9 cellular contexts compared by ENCODE assay signal in the genomic region with DNA sequence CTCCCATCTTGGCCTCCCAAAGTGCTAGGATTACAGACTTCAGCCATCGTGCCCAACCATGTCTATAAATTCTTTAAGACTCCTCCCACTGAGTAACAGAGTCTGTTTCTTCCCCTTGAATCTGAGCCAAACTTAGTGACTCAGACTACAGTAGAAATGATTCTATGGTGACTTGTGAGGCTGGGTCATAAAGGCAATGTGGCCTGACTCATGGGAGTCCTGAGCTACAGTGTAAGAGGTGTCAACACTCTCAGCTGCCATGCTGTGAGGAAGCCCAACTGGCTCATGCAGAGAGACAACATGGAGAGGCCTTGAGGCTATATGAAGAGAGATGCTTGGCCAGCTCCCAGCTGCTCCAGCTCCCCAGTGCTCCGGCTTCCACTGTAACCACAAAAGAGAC. TPM values are rescaled to one million over a fixed set of nuclear protein-coding genes. Genes with fewer than 3 reads are reported as not detected.
DNase-seq lines count a peak whose midpoint lies in the region; ATAC-seq and TF ChIP-seq lines count a peak whose summit lies in the region.
"Had no signal": no experiment of that assay in that cellular context is flagged by ENCODE, and none has a peak within 500 bp of the region (broad histone marks: within the 10 kb centered on the region; RNA-seq: fewer than 3 reads in every experiment).

No MANE protein-coding gene starts in this region.

- H2AK5ac ChIP-seq in mesenchymal stem cell (ENCODE audit: low read length, severe bottlenecking): no peak overlapping the region

- peak overlapping the region; percentile 22 for H3K27ac Mint-ChIP-seq in activated naive CD8-positive, alpha-beta T cell treated with anti-CD3 and anti-CD28 coated beads for 36 hours
- no peak overlapping the region for H3K27ac Mint-ChIP-seq in CD8-positive, alpha-beta T cell
- H3K27ac Mint-ChIP-seq in T-helper 17 cell: no peak overlapping the region

- no peaks in the 10 kb centered on the region for H3K27me3 Mint-ChIP-seq in activated naive CD8-positive, alpha-beta T cell treated with anti-CD3 and anti-CD28 coated beads for 36 hours
- H3K27me3 Mint-ChIP-seq in CD8-positive, alpha-beta T cell (ENCODE audit: low read depth): no peaks in the 10 kb centered on the region
- no peaks in the 10 kb centered on the region for H3K27me3 Mint-ChIP-seq in T-helper 17 cell

- H2BK12ac ChIP-seq in mesenchymal stem cell (ENCODE audit: low read length in 2 of 2): no peak overlapping the region

- H3K14ac ChIP-seq in mesenchymal stem cell (ENCODE audit: low read length in 2 of 2): no peak overlapping the region

- H3K4ac ChIP-seq in mesenchymal stem cell (ENCODE audit: low read depth in 1 of 2, low read length in 2 of 2): no peak overlapping the region

- no peak overlapping the region for H3K27ac ChIP-seq in mesenchymal stem cell (ENCODE audit: low read length, poor library complexity, severe bottlenecking)
- no peak overlapping the region for H3K27ac ChIP-seq in CD8-positive, alpha-beta T cell (ENCODE audit: low read depth, low read length)

- peaks cover 0 to 7% of the 10 kb centered on the region in 2 experiments for H3K36me3 ChIP-seq in mesenchymal stem cell (ENCODE audit: control insufficient read depth in 1 of 2, insufficient read depth in 2 of 2, low read depth in 1 of 2, low read length in 2 of 2)
- H3K36me3 ChIP-seq in CD8-positive, alpha-beta T cell (ENCODE audit: insufficient read depth, low read length): no peaks in the 10 kb centered on the region

- peaks cover 4% of the 10 kb centered on the region for H3K4me1 ChIP-seq in mesenchymal stem cell (ENCODE audit: control insufficient read depth, insufficient read depth, low read depth, low read length)
- H3K4me1 ChIP-seq in CD8-positive, alpha-beta T cell (ENCODE audit: insufficient read depth, low read length): no peaks in the 10 kb centered on the region

- peaks cover 13% of the 10 kb centered on the region for H3K79me1 ChIP-seq in mesenchymal stem cell (replicated peaks; ENCODE audit: low read length, poor library complexity, severe bottlenecking)

- H3K9me3 Mint-ChIP-seq in activated naive CD8-positive, alpha-beta T cell treated with anti-CD3 and anti-CD28 coated beads for 36 hours: peaks cover 7% of the 10 kb centered on the region
- H3K9me3 Mint-ChIP-seq in CD8-positive, alpha-beta T cell: no peaks in the 10 kb centered on the region

- H3K36me3 Mint-ChIP-seq in activated naive CD8-positive, alpha-beta T cell treated with anti-CD3 and anti-CD28 coated beads for 36 hours: peaks cover 10% of the 10 kb centered on the region
- H3K36me3 Mint-ChIP-seq in CD8-positive, alpha-beta T cell: no peaks in the 10 kb centered on the region
- H3K36me3 Mint-ChIP-seq in T-helper 17 cell (ENCODE audit: low read depth): peaks cover 3% of the 10 kb centered on the region

- H3K9ac ChIP-seq in mesenchymal stem cell (ENCODE audit: low read length): no peak overlapping the region

- DNase-seq in Caki2 (ENCODE audit: low read depth) (peak; percentile 94), LHCN-M2 (ENCODE audit: low read depth) (peak; percentile 91), mesenchymal stem cell (peak; percentile 92), superior temporal gyrus (ENCODE audit: extremely low spot score) (no peak), T-helper 17 cell (no peak)
- peak; percentile 38 for DNase-seq in activated naive CD8-positive, alpha-beta T cell treated with anti-CD3 and anti-CD28 coated beads for 36 hours
- no peak for DNase-seq in CD8-positive, alpha-beta T cell
- no peak for DNase-seq in central memory CD4-positive, alpha-beta T cell
- DNase-seq: NCI-H187 had no signal

- in situ Hi-C loops in Caki2 (cut with HindIII; ENCODE audit: low pct_unique_long_range_greater_than_20kb, low sequenced_read_pairs): no loop called here

- H2BK15ac ChIP-seq in mesenchymal stem cell (ENCODE audit: low read depth, poor library complexity, severe bottlenecking): no peak overlapping the region

- TF ChIP-seq CTCF in CD8-positive, alpha-beta T cell (IDR thresholded peaks at IDR 0.05): no peak

- WGBS in mesenchymal stem cell: 20% methylated on average over 1 of the region's 2 CpGs

- peaks cover 8% of the 10 kb centered on the region for H3K4me1 Mint-ChIP-seq in activated naive CD8-positive, alpha-beta T cell treated with anti-CD3 and anti-CD28 coated beads for 36 hours
- peaks cover 7% of the 10 kb centered on the region for H3K4me1 Mint-ChIP-seq in CD8-positive, alpha-beta T cell (ENCODE audit: low read depth)
- H3K4me1 Mint-ChIP-seq in T-helper 17 cell: peaks cover 9% of the 10 kb centered on the region

- H3K9me3 ChIP-seq in mesenchymal stem cell (ENCODE audit: control insufficient read depth, low read length): peaks cover 27% of the 10 kb centered on the region
- H3K9me3 ChIP-seq in CD8-positive, alpha-beta T cell (ENCODE audit: low read length): peaks cover 4% of the 10 kb centered on the region
- H3K9me3 ChIP-seq in T-helper 17 cell (ENCODE audit: control insufficient read depth, low read length, poor library complexity, severe bottlenecking): no peaks in the 10 kb centered on the region

- H3K4me3 Mint-ChIP-seq in activated naive CD8-positive, alpha-beta T cell treated with anti-CD3 and anti-CD28 coated beads for 36 hours: no peak overlapping the region
- no peak overlapping the region for H3K4me3 Mint-ChIP-seq in CD8-positive, alpha-beta T cell
- H3K4me3 Mint-ChIP-seq in T-helper 17 cell: no peak overlapping the region

- ATAC-seq in CD8-positive, alpha-beta T cell: no peak
- no peak for ATAC-seq in T-helper 17 cell

- CTCF ChIA-PET in CD8-positive, alpha-beta T cell (lab: Charles Lee): interaction anchor here (1.5 to 1.9 kb wide), 2 partner anchors 11 to 13 kb away, joined by 9 to 10 read pairs; no protein-coding TSS in a partner anchor

- no peak overlapping the region for H4K91ac ChIP-seq in mesenchymal stem cell (ENCODE audit: low read length)

- no peak overlapping the region for H2BK5ac ChIP-seq in mesenchymal stem cell (ENCODE audit: low read depth, low read length, poor library complexity, severe bottlenecking)

- H3K4me3 ChIP-seq in mesenchymal stem cell (ENCODE audit: insufficient read depth in 1 of 2, low read depth in 1 of 2, low read length in 2 of 2): peak overlapping the region in 1 of 2 experiments; percentile 7
- no peak overlapping the region for H3K4me3 ChIP-seq in CD8-positive, alpha-beta T cell (ENCODE audit: low read depth, low read length)

- intact Hi-C loops in CD8-positive, alpha-beta T cell (cut with DNase I, micrococcal nuclease): no loop called here

- no peak overlapping the region for H3K4me2 ChIP-seq in mesenchymal stem cell (ENCODE audit: low read length, poor library complexity, severe bottlenecking)

- no peak overlapping the region for H2BK120ac ChIP-seq in mesenchymal stem cell (ENCODE audit: low read depth, low read length)

- POLR2A ChIA-PET in CD8-positive, alpha-beta T cell (lab: Charles Lee): interaction anchor here (0.6 kb wide), 1 partner anchor 195 kb away, joined by 3 read pairs; no protein-coding TSS in a partner anchor

- H3K27me3 ChIP-seq in mesenchymal stem cell (ENCODE audit: control insufficient read depth in 1 of 2, insufficient read depth in 1 of 2, low read length in 2 of 2): no peaks in the 10 kb centered on the region
- no peaks in the 10 kb centered on the region for H3K27me3 ChIP-seq in CD8-positive, alpha-beta T cell (ENCODE audit: insufficient read depth, low read length)

- H4K8ac ChIP-seq in mesenchymal stem cell (ENCODE audit: low read length): no peak overlapping the region

- no peak overlapping the region for H2AFZ ChIP-seq in mesenchymal stem cell (ENCODE audit: low read depth, low read length)

- H3K18ac ChIP-seq in mesenchymal stem cell (ENCODE audit: low read depth in 1 of 2, low read length in 2 of 2): no peak overlapping the region

- no peak overlapping the region for H3K23ac ChIP-seq in mesenchymal stem cell (ENCODE audit: low read length in 2 of 2)

RNA-seq across cellular contexts. Expression of a gene that starts 5.2 kb away (rescaled TPM):
- total RNA-seq in Caki2 (2014; rRNA removed; shearing (Covaris generic); ENCODE audit: low replicate concordance): 0.74 and 5.3 TPM in 2 replicates
- total RNA-seq in LHCN-M2 (2014; rRNA removed): 59.2 and 65.6 TPM in 2 replicates
- polyA plus RNA-seq in LHCN-M2 (2012): 74.7 TPM
- total RNA-seq in activated naive CD8-positive, alpha-beta T cell treated with anti-CD3 and anti-CD28 coated beads for 36 hours: 10 to 100 TPM; 11.2 to 12.6 TPM
- polyA plus RNA-seq in mesenchymal stem cell (2013, experiment 1 of 2): 63.0 TPM
- 60.9 TPM for polyA plus RNA-seq in mesenchymal stem cell (2013, experiment 2 of 2)
- 1 to 10 TPM; 1.3 to 1.4 TPM for total RNA-seq in CD8-positive, alpha-beta T cell
- total RNA-seq in T-helper 17 cell: under 1 TPM; 0.62 to 0.89 TPM

RNA-seq across cellular contexts. Expression of a gene that starts 16.3 kb away (rescaled TPM):
- 4.2 and 9.4 TPM in 2 replicates for total RNA-seq in Caki2 (2014; rRNA removed; shearing (Covaris generic); ENCODE audit: low replicate concordance)
- 8.2 and 9.9 TPM in 2 replicates for total RNA-seq in LHCN-M2 (2014; rRNA removed)
- polyA plus RNA-seq in LHCN-M2 (2012): 11.5 TPM
- 10 to 100 TPM; 13.1 to 13.3 TPM for total RNA-seq in activated naive CD8-positive, alpha-beta T cell treated with anti-CD3 and anti-CD28 coated beads for 36 hours
- polyA plus RNA-seq in mesenchymal stem cell (2013, experiment 1 of 2): 30.8 TPM
- 29.9 TPM for polyA plus RNA-seq in mesenchymal stem cell (2013, experiment 2 of 2)
- 10 to 100 TPM; 10.3 to 11.1 TPM for total RNA-seq in CD8-positive, alpha-beta T cell
- total RNA-seq in T-helper 17 cell: 1 to 10 TPM; 5.2 to 8.3 TPM

RNA-seq across cellular contexts. Expression of a gene that starts 38.9 kb away (rescaled TPM):
- total RNA-seq in Caki2 (2014; rRNA removed; shearing (Covaris generic); ENCODE audit: low replicate concordance): 170 and 190 TPM in 2 replicates
- total RNA-seq in LHCN-M2 (2014; rRNA removed): 1.3 and 1.6 TPM in 2 replicates
- polyA plus RNA-seq in LHCN-M2 (2012): 2.0 TPM
- total RNA-seq in activated naive CD8-positive, alpha-beta T cell treated with anti-CD3 and anti-CD28 coated beads for 36 hours: 10 to 100 TPM; 57.8 to 58.0 TPM
- 52.7 TPM for polyA plus RNA-seq in mesenchymal stem cell (2013, experiment 1 of 2)
- polyA plus RNA-seq in mesenchymal stem cell (2013, experiment 2 of 2): 53.4 TPM
- total RNA-seq in CD8-positive, alpha-beta T cell: 1 to 10 TPM; 2.5 to 2.7 TPM
- total RNA-seq in T-helper 17 cell: 1 to 10 TPM; 1.8 to 3.3 TPM

RNA-seq across cellular contexts. Expression of a gene that starts 44.3 kb away (rescaled TPM):
- total RNA-seq in Caki2 (2014; rRNA removed; shearing (Covaris generic); ENCODE audit: low replicate concordance): 27.1 and 33.4 TPM in 2 replicates
- 14.0 and 15.9 TPM in 2 replicates for total RNA-seq in LHCN-M2 (2014; rRNA removed)
- polyA plus RNA-seq in LHCN-M2 (2012): 9.3 TPM
- total RNA-seq in activated naive CD8-positive, alpha-beta T cell treated with anti-CD3 and anti-CD28 coated beads for 36 hours: 10 to 100 TPM; 23.3 to 24.5 TPM
- polyA plus RNA-seq in mesenchymal stem cell (2013, experiment 1 of 2): 21.9 TPM
- polyA plus RNA-seq in mesenchymal stem cell (2013, experiment 2 of 2): 21.3 TPM
- 10 to 100 TPM; 21.8 to 22.0 TPM for total RNA-seq in CD8-positive, alpha-beta T cell
- 10 to 100 TPM; 15.6 to 18.9 TPM for total RNA-seq in T-helper 17 cell

RNA-seq across cellular contexts. Expression of a gene that starts 51.1 kb away (rescaled TPM):
- total RNA-seq in Caki2 (2014; rRNA removed; shearing (Covaris generic); ENCODE audit: low replicate concordance): 2.8 and 3.3 TPM in 2 replicates
- total RNA-seq in LHCN-M2 (2014; rRNA removed): 2.5 and 2.8 TPM in 2 replicates
- 4.8 TPM for polyA plus RNA-seq in LHCN-M2 (2012)
- 1 to 10 TPM; 7.5 to 7.8 TPM for total RNA-seq in activated naive CD8-positive, alpha-beta T cell treated with anti-CD3 and anti-CD28 coated beads for 36 hours
- 15.2 TPM for polyA plus RNA-seq in mesenchymal stem cell (2013, experiment 1 of 2)
- 14.8 TPM for polyA plus RNA-seq in mesenchymal stem cell (2013, experiment 2 of 2)
- total RNA-seq in CD8-positive, alpha-beta T cell: 1 to 10 TPM; 1.9 to 2.6 TPM
- 1 to 10 TPM; 2.4 to 2.7 TPM for total RNA-seq in T-helper 17 cell

Comparison
In these comparisons a context has a peak if more than half of its experiments do, and no peak if none do; other contexts are left out.
1. DNase-seq: peak in Caki2 (single experiment), LHCN-M2 (single experiment), activated naive CD8-positive, alpha-beta T cell treated with anti-CD3 and anti-CD28 coated beads for 36 hours (single experiment) and mesenchymal stem cell (single experiment); none in superior temporal gyrus (single experiment), CD8-positive, alpha-beta T cell (0 of 7), central memory CD4-positive, alpha-beta T cell (single experiment) and T-helper 17 cell (0 of 3).
2. RNA of a gene that starts 38.9 kb away (total RNA-seq): 170 to 190 TPM in Caki2 and 57.8 to 58.0 TPM in activated naive CD8-positive, alpha-beta T cell treated with anti-CD3 and anti-CD28 coated beads for 36 hours; 1.8 to 3.3 TPM in T-helper 17 cell, 2.5 to 2.7 TPM in CD8-positive, alpha-beta T cell and 1.3 to 1.6 TPM in LHCN-M2; every median in the first group is over 10 times any median in the second.